In the genomic region with DNA sequence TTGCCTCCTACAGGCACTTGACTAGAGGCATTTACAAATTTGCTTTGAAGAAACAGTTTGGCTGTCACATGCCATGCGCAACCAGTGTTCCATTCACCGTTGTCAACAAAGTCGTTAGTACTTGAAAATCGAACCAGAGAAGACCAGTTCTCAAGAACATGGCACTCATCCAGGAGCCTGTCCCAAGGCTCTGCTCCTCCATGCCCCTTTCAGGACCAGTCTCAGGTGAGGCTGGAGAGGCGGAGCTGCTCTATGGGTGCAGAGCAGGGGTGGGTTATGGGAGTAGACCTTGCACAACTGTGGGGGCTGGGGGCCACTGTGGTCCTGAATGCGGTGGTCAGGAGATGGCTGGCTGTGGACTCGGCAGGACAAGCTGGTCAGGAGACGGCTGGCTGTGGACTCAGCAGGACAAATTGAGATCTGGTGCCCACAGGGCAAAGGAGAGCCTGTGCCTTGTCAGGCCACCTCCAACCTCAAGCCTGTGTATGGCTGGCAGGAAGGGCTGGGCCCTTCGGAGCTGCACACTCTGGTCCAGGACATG, we compare ENCODE assay signal across 19 cellular contexts.
"Had no signal": no experiment of that assay in that cellular context is flagged by ENCODE, and none has a peak within 500 bp of the region (broad histone marks: within the 10 kb centered on the region; RNA-seq: fewer than 3 reads in every experiment).

No MANE protein-coding gene starts in this region.

- ATAC-seq: left colon; left ventricle myocardium superior; pancreas; right lobe of liver; stimulated activated effector memory CD8-positive, alpha-beta T cell treated with anti-CD3 and anti-CD28 coated beads, Interleukin-12 subunit alpha, Interleukin-12 subunit beta, amount 100 ng/mL, for 72 hours; stimulated activated naive CD8-positive, alpha-beta T cell treated with anti-CD3 and anti-CD28 coated beads, Interleukin-15, Interleukin-2, amounts not matched to agents 100 U/mL and 50 U/mL, for 24 hours had no signal

- DNase-seq: endodermal cell; erythroblast; foreskin melanocyte; head of caudate nucleus; left colon; left ventricle myocardium superior; mesenchymal stem cell; midbrain; occipital lobe; retina; right lobe of liver; stimulated activated CD4-positive, alpha-beta T cell treated with anti-CD3 and anti-CD28 coated beads, Interleukin-4, amount 100 ng/mL, for 1 hour; stimulated activated CD8-positive, alpha-beta memory T cell treated with anti-CD3 and anti-CD28 coated beads, Interleukin-4, amount 100 ng/mL, for 48 hours; stimulated activated naive CD8-positive, alpha-beta T cell treated with anti-CD3 and anti-CD28 coated beads, Interleukin-15, Interleukin-2, amounts not matched to agents 100 U/mL and 50 U/mL, for 24 hours; tibial artery; upper lobe of left lung; uterus had no signal
